In the genomic region with DNA sequence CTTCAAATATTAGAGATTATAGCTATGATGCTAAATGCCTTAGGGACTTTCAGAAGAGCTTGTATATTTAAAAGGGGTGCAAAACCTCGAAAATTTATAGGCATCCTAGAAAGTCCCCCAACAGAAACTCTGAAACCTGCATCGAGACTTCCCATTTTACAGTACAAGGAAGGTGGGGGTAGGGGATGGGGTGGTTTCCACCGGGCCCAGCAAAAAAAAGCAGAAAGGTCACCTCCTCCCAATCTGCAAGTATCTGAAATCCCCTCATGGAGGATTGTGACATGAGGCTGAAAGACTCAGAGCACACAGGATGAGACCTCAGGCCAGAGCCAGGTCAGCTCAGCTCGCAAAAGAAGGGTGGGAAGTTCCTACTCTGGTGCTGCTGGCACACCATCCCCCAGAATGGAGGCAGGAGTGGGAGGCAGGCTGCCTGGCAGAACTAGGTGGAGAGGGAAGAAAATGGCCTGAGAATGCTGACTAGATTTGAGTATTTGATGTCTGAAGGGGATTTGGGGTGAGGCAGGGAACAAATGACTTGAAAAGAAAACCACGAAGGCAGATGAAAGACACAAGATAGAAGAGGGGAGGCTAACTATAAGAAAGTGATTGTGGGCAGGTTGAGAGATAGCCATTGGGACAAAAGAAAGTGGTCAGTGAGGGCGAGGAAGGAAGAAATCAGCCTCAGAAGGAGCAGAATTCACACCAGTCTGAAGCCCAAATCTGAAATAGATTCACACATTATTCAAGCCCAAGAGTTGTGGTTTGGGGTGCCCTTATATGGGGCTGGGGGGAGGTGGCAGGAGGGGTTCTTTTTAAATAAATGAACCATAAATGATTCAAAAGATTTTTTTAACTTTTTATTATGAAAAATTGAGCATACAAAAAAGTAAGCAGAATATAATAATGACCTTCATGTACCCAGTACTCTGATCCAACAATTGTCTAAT, we compare ENCODE assay signal across 8 cellular contexts. TPM values are rescaled to one million over a fixed set of nuclear protein-coding genes. Genes with fewer than 3 reads are reported as not detected.
A peak's percentile ranks its signal among the peaks of the same experiment; 100 is the strongest.
DNase-seq lines count a peak whose midpoint lies in the region; ATAC-seq and TF ChIP-seq lines count a peak whose summit lies in the region.

No MANE protein-coding gene starts in this region.

- intact Hi-C loops in PC-9 (cut with micrococcal nuclease; ENCODE audit: unreplicated experiment) = no loop called here

- H3K4me1 ChIP-seq in PC-9 (replicated peaks; ENCODE audit: insufficient read depth) = no peaks in the 10 kb centered on the region

- H3K9me3 ChIP-seq in PC-9 (ENCODE audit: insufficient read depth, low read depth) = no peaks in the 10 kb centered on the region

- H3K27me3 ChIP-seq in PC-9 (ENCODE audit: insufficient read depth, low read depth) = no peaks in the 10 kb centered on the region

- no TSS peak for BruUV-seq in PC-9 (replicated peaks; lab: Mats Ljungman, UMichigan)

- no peak overlapping the region for H2AFZ ChIP-seq in PC-9

- ATAC-seq in HG02884 (IDR thresholded peaks at IDR 0.05; ENCODE audit: unreplicated experiment) = peak; percentile 33
- ATAC-seq in stimulated activated effector memory CD8-positive, alpha-beta T cell treated with anti-CD3 and anti-CD28 coated beads, Interleukin-12 subunit alpha, Interleukin-12 subunit beta, amount 100 ng/mL, for 72 hours = peak; percentile 50

- H3K4me1 Mint-ChIP-seq in T-helper 2 cell treated with Interferon-gamma antibody and Interleukin-4, amounts not matched to agents 5 μg/mL and 100 μg/mL, for 36 hours (ENCODE audit: low read depth) = peaks cover 25% of the 10 kb centered on the region
- H3K4me1 Mint-ChIP-seq in activated CD4-positive, alpha-beta T cell treated with anti-CD3 and anti-CD28 coated beads, Interleukin-2, amount 10 ng/mL, durations not matched to agents 7 days and 5 days = peaks cover 31% of the 10 kb centered on the region
- peaks cover 17% of the 10 kb centered on the region for H3K4me1 Mint-ChIP-seq in stimulated activated effector memory CD8-positive, alpha-beta T cell treated with anti-CD3 and anti-CD28 coated beads, Interleukin-12 subunit alpha, Interleukin-12 subunit beta, amount 100 ng/mL, for 72 hours

- H3K4me2 ChIP-seq in PC-9 = no peak overlapping the region

- H3K4me3 ChIP-seq in PC-9 = no peak overlapping the region

- H3K27me3 Mint-ChIP-seq in T-helper 2 cell treated with Interferon-gamma antibody and Interleukin-4, amounts not matched to agents 5 μg/mL and 100 μg/mL, for 36 hours (ENCODE audit: low read depth) = no peaks in the 10 kb centered on the region
- no peaks in the 10 kb centered on the region for H3K27me3 Mint-ChIP-seq in activated CD4-positive, alpha-beta T cell treated with anti-CD3 and anti-CD28 coated beads, Interleukin-2, amount 10 ng/mL, durations not matched to agents 7 days and 5 days

- peak; percentile 45 for DNase-seq in T-helper 2 cell treated with Interferon-gamma antibody and Interleukin-4, amounts not matched to agents 5 μg/mL and 100 μg/mL, for 36 hours (ENCODE audit: low spot score)
- DNase-seq in T-helper 2 cell (no peak), PC-9 (no peak)
- no peak for DNase-seq in activated CD4-positive, alpha-beta T cell treated with anti-CD3 and anti-CD28 coated beads, Interleukin-2, amount 10 ng/mL, durations not matched to agents 7 days and 5 days
- DNase-seq in stimulated activated effector memory CD8-positive, alpha-beta T cell treated with anti-CD3 and anti-CD28 coated beads, Interleukin-12 subunit alpha, Interleukin-12 subunit beta, amount 100 ng/mL, for 72 hours (ENCODE audit: low spot score in 2 of 2) = peak in 1 of 2 donors; percentile 56
- DNase-seq in stimulated activated CD4-positive, alpha-beta T cell treated with anti-CD3 and anti-CD28 coated beads, Interleukin-12 subunit alpha, Interleukin-12 subunit beta, amount 100 ng/mL, for 4 hours = no peak
- DNase-seq in stimulated activated CD4-positive, alpha-beta T cell treated with anti-CD3 and anti-CD28 coated beads, Interleukin-4, amount 100 ng/mL, for 4 hours = no peak

- no peaks in the 10 kb centered on the region for H3K79me2 ChIP-seq in PC-9 (ENCODE audit: low read depth)

- no peaks in the 10 kb centered on the region for H3K36me3 ChIP-seq in PC-9 (ENCODE audit: low read depth)

- H3F3A ChIP-seq in PC-9 (ENCODE audit: insufficient read depth, low read depth) = no peaks in the 10 kb centered on the region

- H3K27ac Mint-ChIP-seq in T-helper 2 cell treated with Interferon-gamma antibody and Interleukin-4, amounts not matched to agents 5 μg/mL and 100 μg/mL, for 36 hours = peak overlapping the region; percentile 69
- peak overlapping the region; percentile 51 for H3K27ac Mint-ChIP-seq in activated CD4-positive, alpha-beta T cell treated with anti-CD3 and anti-CD28 coated beads, Interleukin-2, amount 10 ng/mL, durations not matched to agents 7 days and 5 days
- peak overlapping the region; percentile 79 for H3K27ac Mint-ChIP-seq in stimulated activated effector memory CD8-positive, alpha-beta T cell treated with anti-CD3 and anti-CD28 coated beads, Interleukin-12 subunit alpha, Interleukin-12 subunit beta, amount 100 ng/mL, for 72 hours

- peak overlapping the region; percentile 37 for H3K4me3 Mint-ChIP-seq in T-helper 2 cell treated with Interferon-gamma antibody and Interleukin-4, amounts not matched to agents 5 μg/mL and 100 μg/mL, for 36 hours
- H3K4me3 Mint-ChIP-seq in activated CD4-positive, alpha-beta T cell treated with anti-CD3 and anti-CD28 coated beads, Interleukin-2, amount 10 ng/mL, durations not matched to agents 7 days and 5 days = no peak overlapping the region
- peak overlapping the region; percentile 64 for H3K4me3 Mint-ChIP-seq in stimulated activated effector memory CD8-positive, alpha-beta T cell treated with anti-CD3 and anti-CD28 coated beads, Interleukin-12 subunit alpha, Interleukin-12 subunit beta, amount 100 ng/mL, for 72 hours

- CTCF ChIA-PET in activated CD4-positive, alpha-beta T cell treated with anti-CD3 and anti-CD28 coated beads, Interleukin-2, amount 10 ng/mL, durations not matched to agents 7 days and 5 days (lab: Charles Lee) = interaction anchor here (0.5 to 1.4 kb wide), 7 partner anchors 9 to 1302 kb away, joined by 3 to 13 read pairs (median 3); no protein-coding TSS in a partner anchor
- CTCF ChIA-PET in PC-9 (lab: Charles Lee) = no interaction called here

- H3K9me3 Mint-ChIP-seq in T-helper 2 cell treated with Interferon-gamma antibody and Interleukin-4, amounts not matched to agents 5 μg/mL and 100 μg/mL, for 36 hours = no peaks in the 10 kb centered on the region
- no peaks in the 10 kb centered on the region for H3K9me3 Mint-ChIP-seq in activated CD4-positive, alpha-beta T cell treated with anti-CD3 and anti-CD28 coated beads, Interleukin-2, amount 10 ng/mL, durations not matched to agents 7 days and 5 days
- no peaks in the 10 kb centered on the region for H3K9me3 Mint-ChIP-seq in stimulated activated effector memory CD8-positive, alpha-beta T cell treated with anti-CD3 and anti-CD28 coated beads, Interleukin-12 subunit alpha, Interleukin-12 subunit beta, amount 100 ng/mL, for 72 hours

- no peak for TF ChIP-seq CTCF in PC-9 (conservative IDR thresholded peaks at IDR 0.05)

- POLR2A ChIA-PET in activated CD4-positive, alpha-beta T cell treated with anti-CD3 and anti-CD28 coated beads, Interleukin-2, amount 10 ng/mL, durations not matched to agents 7 days and 5 days (lab: Charles Lee) = no interaction called here
- POLR2A ChIA-PET in PC-9 (lab: Charles Lee; ENCODE audit: unreplicated experiment) = no interaction called here

- H3K36me3 Mint-ChIP-seq in T-helper 2 cell treated with Interferon-gamma antibody and Interleukin-4, amounts not matched to agents 5 μg/mL and 100 μg/mL, for 36 hours (ENCODE audit: low read depth) = no peaks in the 10 kb centered on the region
- no peaks in the 10 kb centered on the region for H3K36me3 Mint-ChIP-seq in activated CD4-positive, alpha-beta T cell treated with anti-CD3 and anti-CD28 coated beads, Interleukin-2, amount 10 ng/mL, durations not matched to agents 7 days and 5 days (ENCODE audit: low read depth)
- no peaks in the 10 kb centered on the region for H3K36me3 Mint-ChIP-seq in stimulated activated effector memory CD8-positive, alpha-beta T cell treated with anti-CD3 and anti-CD28 coated beads, Interleukin-12 subunit alpha, Interleukin-12 subunit beta, amount 100 ng/mL, for 72 hours

- no peak overlapping the region for H3K27ac ChIP-seq in PC-9

- no peaks in the 10 kb centered on the region for H3K9me2 ChIP-seq in PC-9 (ENCODE audit: insufficient read depth)

- no peaks in the 10 kb centered on the region for H4K20me1 ChIP-seq in PC-9 (ENCODE audit: insufficient read depth)

RNA-seq across cellular contexts. Expression of gene TSC22D2, which starts 22.5 kb away (rescaled TPM):
- total RNA-seq in activated CD4-positive, alpha-beta T cell treated with anti-CD3 and anti-CD28 coated beads, Interleukin-2, amount 10 ng/mL, durations not matched to agents 7 days and 5 days = 10 to 100 TPM; 14.8 to 19.6 TPM
- 20.5 and 32.0 TPM in 2 replicates for total RNA-seq in PC-9 (2021)
